Comparison of ENCODE assay signal across 7 cellular contexts in the genomic region with DNA sequence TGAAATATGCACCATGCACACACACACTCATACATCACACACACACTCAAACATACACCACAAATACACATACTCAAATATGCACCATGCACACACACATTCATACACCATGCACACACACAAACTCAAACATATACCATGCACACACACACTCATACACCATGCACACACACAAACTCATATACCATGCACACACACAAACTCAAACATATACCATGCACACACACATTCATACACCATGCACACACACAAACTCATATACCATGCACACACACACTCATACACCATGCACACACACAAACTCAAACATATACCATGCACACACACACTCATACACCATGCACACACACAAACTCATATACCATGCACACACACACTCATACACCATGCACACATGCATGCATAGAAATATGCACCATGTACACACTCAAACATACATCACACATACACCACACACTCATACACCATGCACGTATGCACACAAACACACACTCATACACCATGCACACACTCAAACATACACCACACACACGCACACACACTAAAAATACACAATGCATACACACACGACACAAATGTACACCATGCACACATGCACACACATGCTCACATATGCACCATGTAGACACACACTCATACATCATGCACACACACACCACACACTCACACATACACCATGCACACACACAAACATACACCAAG.
DNase-seq lines count a peak whose midpoint lies in the region; ATAC-seq, FAIRE-seq and TF ChIP-seq lines count a peak whose summit lies in the region.
"Not testable (repeated sequence)": the region's sequence is repeated elsewhere in the genome, so short reads cannot be mapped to it uniquely, and the experiment has no call there.

No MANE protein-coding gene starts in this region.

- not testable (repeated sequence) for H3K4me1 ChIP-seq in HEK293 (ENCODE audit: control insufficient read depth, insufficient read depth, low read length); K562 (replicated peaks in 1 of 2; ENCODE audit: control insufficient read depth in 2 of 2, insufficient read depth in 2 of 2, low read length in 2 of 2); naive thymus-derived CD4-positive, alpha-beta T cell (ENCODE audit: control insufficient read depth in 2 of 2, insufficient read depth in 2 of 2, low read length in 2 of 2); trophoblast cell (ENCODE audit: control insufficient read depth in 1 of 2, insufficient read depth in 2 of 2, low read length in 2 of 2)
- peaks cover 3 to 24% (median 14%) of the 10 kb centered on the region in 4 experiments for H3K4me1 ChIP-seq in H1 (replicated peaks in 1 of 4; ENCODE audit: control insufficient read depth in 3 of 4, insufficient read depth in 4 of 4, low read length in 3 of 4)

- BruUV-seq in K562 (replicated peaks; lab: Mats Ljungman, UMichigan): not testable (repeated sequence)

- not testable (repeated sequence) for H3K9me1 ChIP-seq in K562 (ENCODE audit: control insufficient read depth, insufficient read depth, low read length)

- peak; percentile 24 for FAIRE-seq in GM12892 (lab: Jason Lieb, UNC)
- peak; percentile 98 for FAIRE-seq in HTR-8/SVneo (lab: Jason Lieb, UNC)
- peak; percentile 71 for FAIRE-seq in K562 (lab: Jason Lieb, UNC)
- FAIRE-seq in H1 (lab: Jason Lieb, UNC): not testable (repeated sequence)

- not testable (repeated sequence) for H4K8ac ChIP-seq in H1 (ENCODE audit: extremely low read depth, insufficient read depth, low read length); trophoblast cell (ENCODE audit: low read depth, low read length)

- WGBS in K562 (ENCODE audit: insufficient coverage, low coverage, missing lambda C conversion rate): 0% methylated on average over 3 of the region's 3 CpGs
- WGBS in H1 (ENCODE audit: extremely low coverage in 1 of 2, insufficient coverage in 1 of 2, insufficient read length in 1 of 2, insufficient replicate concordance in 2 of 2, low coverage in 1 of 2, low lambda C conversion rate in 2 of 2, missing lambda C conversion rate in 1 of 2), 2 experiments: 100% methylated on average over 3 of the region's 3 CpGs; no CpG with 5 or more reads in 1 of the 2 experiments
- whole genome bisulfite sequencing in trophoblast cell (ENCODE audit: extremely low coverage, insufficient coverage, insufficient read length): 100% methylated on average over 3 of the region's 3 CpGs

- not testable (repeated sequence) for H3K4me1 Mint-ChIP-seq in naive thymus-derived CD4-positive, alpha-beta T cell

- H3K4me3 Mint-ChIP-seq in naive thymus-derived CD4-positive, alpha-beta T cell: not testable (repeated sequence)

- not testable (repeated sequence) for H3K9me3 Mint-ChIP-seq in naive thymus-derived CD4-positive, alpha-beta T cell

- not testable (repeated sequence) for H3K4me2 ChIP-seq in K562 (ENCODE audit: insufficient read depth, low read length); H1 (ENCODE audit: insufficient read depth in 1 of 2, low read depth in 2 of 2, low read length in 2 of 2); trophoblast cell (ENCODE audit: low read length)

- TF ChIP-seq EP300 in K562 (IDR thresholded peaks at IDR 0.05; ENCODE audit: low read length); H1 (IDR thresholded peaks at IDR 0.05; ENCODE audit: borderline replicate concordance in 1 of 2, low read depth in 2 of 2, low read length in 2 of 2): not testable (repeated sequence)

- not testable (repeated sequence) for H3K27me3 Mint-ChIP-seq in naive thymus-derived CD4-positive, alpha-beta T cell

- H3K14ac ChIP-seq in H1 (ENCODE audit: insufficient read length); trophoblast cell (ENCODE audit: low read length): not testable (repeated sequence)

- H2AFZ ChIP-seq in K562 (ENCODE audit: low read depth, low read length); H1 (ENCODE audit: low read length); trophoblast cell (ENCODE audit: insufficient read depth, low read length, poor library complexity): not testable (repeated sequence)

- not testable (repeated sequence) for ATAC-seq in K562
- peak; percentile 12 for ATAC-seq in naive thymus-derived CD4-positive, alpha-beta T cell

- not testable (repeated sequence) for H3K27ac Mint-ChIP-seq in naive thymus-derived CD4-positive, alpha-beta T cell

- not testable (repeated sequence) for DNase-seq in GM12892 (ENCODE audit: insufficient read length); HTR-8/SVneo (ENCODE audit: insufficient read length, low spot score); K562 (ENCODE audit: extremely low read depth in 1 of 4, low spot score in 3 of 4); H1 (ENCODE audit: low read depth in 1 of 2, low spot score in 2 of 2); naive thymus-derived CD4-positive, alpha-beta T cell; trophoblast cell

- not testable (repeated sequence) for H3K18ac ChIP-seq in H1 (ENCODE audit: extremely low read depth, low read length); trophoblast cell (ENCODE audit: low read length)

- H3K4ac ChIP-seq in H1 (replicated peaks; ENCODE audit: insufficient read length, low read depth, low read length): peak overlapping the region; percentile 58
- H3K4ac ChIP-seq in trophoblast cell (ENCODE audit: low read depth, low read length): not testable (repeated sequence)

- peak overlapping the region; percentile 97 for H2AK5ac ChIP-seq in H1 (ENCODE audit: low read depth, low read length)
- H2AK5ac ChIP-seq in trophoblast cell (ENCODE audit: low read length): not testable (repeated sequence)

- H2BK15ac ChIP-seq in H1 (ENCODE audit: low read length): peak overlapping the region; percentile 96; the same call in 1 of the 2 replicates

- intact Hi-C loops in K562 (cut with micrococcal nuclease); naive thymus-derived CD4-positive, alpha-beta T cell (cut with micrococcal nuclease): not testable (repeated sequence)

- in situ Hi-C loops in K562 (cut with MboI): not testable (repeated sequence)

- H3K9ac ChIP-seq in K562 (ENCODE audit: insufficient read depth in 1 of 2, low read depth in 2 of 2, low read length in 2 of 2); H1 (replicated peaks in 1 of 4; ENCODE audit: extremely low read depth in 1 of 4, low read depth in 3 of 4, low read length in 3 of 4); trophoblast cell (ENCODE audit: low read length): not testable (repeated sequence)

- not testable (repeated sequence) for H4K12ac ChIP-seq in trophoblast cell (ENCODE audit: low read depth, low read length)

- not testable (repeated sequence) for H2BK20ac ChIP-seq in H1 (ENCODE audit: low read length)

- H3K27ac ChIP-seq in HEK293 (ENCODE audit: extremely low read depth, low read depth, low read length); K562 (ENCODE audit: extremely low read depth, low read depth, low read length); H1 (ENCODE audit: low read depth, low read length); naive thymus-derived CD4-positive, alpha-beta T cell (ENCODE audit: low read depth, low read length); trophoblast cell (ENCODE audit: low read depth, low read length): not testable (repeated sequence)

- H3K36me3 ChIP-seq in HEK293 (ENCODE audit: control insufficient read depth in 2 of 2, insufficient read depth in 1 of 2, low read length in 2 of 2); K562 (ENCODE audit: control insufficient read depth, insufficient read depth, low read length); H1 (ENCODE audit: control insufficient read depth in 2 of 4, insufficient read depth in 4 of 4, low read length in 3 of 4); naive thymus-derived CD4-positive, alpha-beta T cell (ENCODE audit: control insufficient read depth in 2 of 3, insufficient read depth in 3 of 3, low read length in 3 of 3); trophoblast cell (ENCODE audit: control insufficient read depth in 1 of 2, insufficient read depth in 2 of 2, low read length in 2 of 2): not testable (repeated sequence)

- not testable (repeated sequence) for H2BK5ac ChIP-seq in H1 (ENCODE audit: low read depth, low read length); trophoblast cell (ENCODE audit: low read depth, low read length, poor library complexity)

- H3K79me2 ChIP-seq in K562 (ENCODE audit: control insufficient read depth, insufficient read depth, low read length); H1 (ENCODE audit: control insufficient read depth in 1 of 2, insufficient read depth in 2 of 2, low read length in 2 of 2); trophoblast cell (ENCODE audit: control insufficient read depth, insufficient read depth, low read length, poor library complexity): not testable (repeated sequence)

- peak overlapping the region; percentile 65 for H2BK120ac ChIP-seq in H1 (replicated peaks; ENCODE audit: low read depth, low read length)
- H2BK120ac ChIP-seq in trophoblast cell (ENCODE audit: insufficient read depth, low read length, poor library complexity): not testable (repeated sequence)

- H3K79me1 ChIP-seq in H1 (ENCODE audit: low read depth, low read length); trophoblast cell (ENCODE audit: low read length): not testable (repeated sequence)

- not testable (repeated sequence) for TF ChIP-seq CTCF in HEK293 (tag by site-specific recombination; IDR thresholded peaks at IDR 0.05); K562 (IDR thresholded peaks at IDR 0.05 in 2 of 3, conservative IDR thresholded peaks at IDR 0.05 in 1 of 3; ENCODE audit: insufficient read depth in 2 of 3, low read depth in 1 of 3, low read length in 3 of 3); H1 (IDR thresholded peaks at IDR 0.05; ENCODE audit: control extremely low read depth in 1 of 3, insufficient read depth in 1 of 3, low read depth in 1 of 3, low read length in 3 of 3)

- not testable (repeated sequence) for H4K5ac ChIP-seq in H1 (ENCODE audit: insufficient read length, low read depth, low read length)

- POLR2A ChIA-PET in HEK293 (lab: Yijun Ruan, JAX); K562 (lab: Yijun Ruan, JAX); H1 (lab: Charles Lee; ENCODE audit: partially characterized antibody); naive thymus-derived CD4-positive, alpha-beta T cell (lab: Charles Lee): not testable (repeated sequence)

- TF ChIP-seq POLR2A in GM12892 (IDR thresholded peaks at IDR 0.05; ENCODE audit: low read depth, low read length); K562 (conservative IDR thresholded peaks at IDR 0.05); H1 (IDR thresholded peaks at IDR 0.05; ENCODE audit: control extremely low read depth in 1 of 2, low read depth in 2 of 2, low read length in 2 of 2): not testable (repeated sequence)

- H3K36me3 Mint-ChIP-seq in naive thymus-derived CD4-positive, alpha-beta T cell: not testable (repeated sequence)

- not testable (repeated sequence) for H3K9me3 ChIP-seq in HEK293 (ENCODE audit: control insufficient read depth, insufficient read depth, low read depth, low read length); K562 (replicated peaks; ENCODE audit: control insufficient read depth, insufficient read depth, low read depth, low read length); H1 (ENCODE audit: insufficient read depth in 2 of 2, low read depth in 1 of 2, low read length in 1 of 2); naive thymus-derived CD4-positive, alpha-beta T cell (ENCODE audit: control insufficient read depth in 2 of 3, low read length in 3 of 3); trophoblast cell (ENCODE audit: insufficient read depth, low read depth, low read length)

- H4K20me1 ChIP-seq in K562 (replicated peaks; ENCODE audit: control insufficient read depth, insufficient read depth, low read length): peaks cover 14% of the 10 kb centered on the region
- H4K20me1 ChIP-seq in H1 (replicated peaks in 1 of 2; ENCODE audit: control insufficient read depth in 1 of 2, insufficient read depth in 2 of 2, low read length in 2 of 2): not testable (repeated sequence)

- H4K91ac ChIP-seq in H1 (replicated peaks; ENCODE audit: insufficient read length, low read length): peak overlapping the region; percentile 77
- H4K91ac ChIP-seq in trophoblast cell (ENCODE audit: low read depth, low read length): not testable (repeated sequence)

- H3K23me2 ChIP-seq in H1 (ENCODE audit: low read depth, low read length): not testable (repeated sequence)

- H3K27me3 ChIP-seq in K562 (ENCODE audit: control insufficient read depth in 2 of 2, insufficient read depth in 2 of 2, low read length in 2 of 2): peaks cover 25 to 50% of the 10 kb centered on the region in 2 experiments
- H3K27me3 ChIP-seq in H1 (replicated peaks in 1 of 4; ENCODE audit: control insufficient read depth in 3 of 4, extremely low read depth in 1 of 4, insufficient read depth in 3 of 4, low read length in 3 of 4); naive thymus-derived CD4-positive, alpha-beta T cell (ENCODE audit: control insufficient read depth in 2 of 2, insufficient read depth in 2 of 2, low read length in 2 of 2); trophoblast cell (ENCODE audit: insufficient read depth, low read length): not testable (repeated sequence)

- peak overlapping the region; percentile 18 for H3K56ac ChIP-seq in H1 (replicated peaks; ENCODE audit: insufficient read length, low read depth, low read length)

- H3K4me3 ChIP-seq in HEK293 (ENCODE audit: low read depth, low read length); K562; H1 (ENCODE audit: extremely low read depth in 1 of 4, insufficient read depth in 2 of 4, low read depth in 3 of 4, low read length in 4 of 4); naive thymus-derived CD4-positive, alpha-beta T cell (ENCODE audit: low read length): not testable (repeated sequence)
- peak overlapping the region; percentile 1 for H3K4me3 ChIP-seq in trophoblast cell (ENCODE audit: low read depth, low read length)

- not testable (repeated sequence) for TF ChIP-seq RAD21 in K562 (CRISPR knock-in tag; conservative IDR thresholded peaks at IDR 0.05 in 1 of 2, IDR thresholded peaks at IDR 0.05 in 1 of 2); H1 (IDR thresholded peaks at IDR 0.05 in 1 of 2, conservative IDR thresholded peaks at IDR 0.05 in 1 of 2; ENCODE audit: low read depth in 2 of 2, low read length in 2 of 2)

- H3K23ac ChIP-seq in H1 (ENCODE audit: insufficient read length): not testable (repeated sequence)
- peak overlapping the region; percentile 31 for H3K23ac ChIP-seq in trophoblast cell (ENCODE audit: low read length)

- CTCF ChIA-PET in HEK293 (lab: Yijun Ruan, JAX); K562 (lab: Yijun Ruan, JAX; ENCODE audit: low intra/inter-chr PET ratio); naive thymus-derived CD4-positive, alpha-beta T cell (lab: Charles Lee): not testable (repeated sequence)
- CTCF ChIA-PET in H1 (lab: Charles Lee; ENCODE audit: partially characterized antibody): interaction anchor here (1.0 kb wide), 1 partner anchor 8 kb away, joined by 4 read pairs; no protein-coding TSS in a partner anchor

- H2BK12ac ChIP-seq in H1 (ENCODE audit: low read depth, low read length): peak overlapping the region; percentile 93; the same call in 1 of the 2 replicates
- not testable (repeated sequence) for H2BK12ac ChIP-seq in trophoblast cell (ENCODE audit: low read length)
